ENCODE assay signal across 12 cellular contexts in genomic region chr12:89521348-89522238, GRCh38. TPM values are rescaled to one million over a fixed set of nuclear protein-coding genes. Genes with fewer than 3 reads are reported as not detected.
DNase-seq lines count a peak whose midpoint lies in the region; ATAC-seq and TF ChIP-seq lines count a peak whose summit lies in the region.
"Had no signal": no experiment of that assay in that cellular context is flagged by ENCODE, and none has a peak within 500 bp of the region (broad histone marks: within the 10 kb centered on the region; RNA-seq: fewer than 3 reads in every experiment).

No MANE protein-coding gene starts in this region.

- H3K36me3 Mint-ChIP-seq in neural crest cell (ENCODE audit: low read depth), result peaks cover 8% of the 10 kb centered on the region

- no peak for TF ChIP-seq CTCF in DND-41 (IDR thresholded peaks at IDR 0.05; ENCODE audit: borderline replicate concordance, extremely low read depth, low read length, poor library complexity, severe bottlenecking)
- TF ChIP-seq CTCF in OCI-LY7 (conservative IDR thresholded peaks at IDR 0.05; ENCODE audit: low read length), result no peak
- no peak for TF ChIP-seq CTCF in neural crest cell (conservative IDR thresholded peaks at IDR 0.05)
- TF ChIP-seq CTCF in GM13977 (IDR thresholded peaks at IDR 0.05; ENCODE audit: extremely low read depth, insufficient read depth, missing control alignments), result no peak

- no peaks in the 10 kb centered on the region for H3K27me3 ChIP-seq in DND-41 (ENCODE audit: insufficient read depth, low read length, poor library complexity)
- H3K27me3 ChIP-seq: gastroesophageal sphincter had no signal

- CTCF ChIA-PET in OCI-LY7 (lab: Charles Lee; ENCODE audit: unreplicated experiment), result no interaction called here

- H3K9me3 Mint-ChIP-seq in neural crest cell, result no peaks in the 10 kb centered on the region

- in situ Hi-C loops in GM13977 (cut with MboI; ENCODE audit: low pct_unique_long_range_greater_than_20kb, low sequenced_read_pairs, unreplicated experiment), result loop anchor here (10.0 kb wide), 2 partner anchors 47 to 477 kb away; no protein-coding TSS in a partner anchor

- no TSS peak for BruUV-seq in OCI-LY7 (replicated peaks; lab: Mats Ljungman, UMichigan)

- H3K27me3 Mint-ChIP-seq in neural crest cell (ENCODE audit: low read depth), result no peaks in the 10 kb centered on the region

- peak overlapping the region; percentile 21 for H3K4me3 Mint-ChIP-seq in neural crest cell

- H3K4me3 ChIP-seq in DND-41 (ENCODE audit: low read depth in 1 of 2, low read length in 2 of 2) (peak overlapping the region in 1 of 2 experiments; percentile 34; a peak in 2 of 4 replicates), OCI-LY7 (ENCODE audit: low read depth, low read length, poor library complexity, severe bottlenecking) (peak overlapping the region; percentile 15)
- H3K4me3 ChIP-seq: gastroesophageal sphincter had no signal

- peaks cover 11% of the 10 kb centered on the region; the same call in 1 of the 2 replicates for H4K20me1 ChIP-seq in DND-41 (ENCODE audit: insufficient read depth, low read length)
- peaks cover 11% of the 10 kb centered on the region; the same call in 1 of the 2 replicates for H4K20me1 ChIP-seq in OCI-LY7 (ENCODE audit: insufficient read depth, low read length)

- H3K9ac ChIP-seq in DND-41 (ENCODE audit: low read depth, low read length), result peak overlapping the region; percentile 21; the same call in 1 of the 2 replicates

- H3K4me1 Mint-ChIP-seq in neural crest cell, result peaks cover 37% of the 10 kb centered on the region

- H3K27ac Mint-ChIP-seq in neural crest cell (ENCODE audit: unreplicated experiment), result no peak overlapping the region

- H3K79me2 ChIP-seq in DND-41 (ENCODE audit: insufficient read depth, low read length), result peaks cover 96% of the 10 kb centered on the region
- H3K79me2 ChIP-seq in OCI-LY7 (ENCODE audit: insufficient read depth, low read depth, low read length), result peaks cover 46% of the 10 kb centered on the region; the same call in 1 of the 2 replicates

- H3K4me2 ChIP-seq in DND-41 (ENCODE audit: insufficient read depth, low read length), result peak overlapping the region; percentile 95
- peak overlapping the region; percentile 52 for H3K4me2 ChIP-seq in OCI-LY7 (ENCODE audit: low read length)

- intact Hi-C loops in OCI-LY7 (cut with micrococcal nuclease; ENCODE audit: unreplicated experiment), result no loop called here

- peaks cover 39% of the 10 kb centered on the region for H3K4me1 ChIP-seq in DND-41 (ENCODE audit: insufficient read depth, low read length)
- H3K4me1 ChIP-seq in OCI-LY7 (ENCODE audit: insufficient read depth, low read length, poor library complexity, severe bottlenecking), result peaks cover 15% of the 10 kb centered on the region

- H3K27ac ChIP-seq in DND-41 (ENCODE audit: low read length), result no peak overlapping the region
- no peak overlapping the region for H3K27ac ChIP-seq in OCI-LY7 (ENCODE audit: low read depth, low read length, poor library complexity, severe bottlenecking)
- H3K27ac ChIP-seq: gastroesophageal sphincter had no signal

- ATAC-seq in DND-41 (ENCODE audit: insufficient read depth, low read depth), result no peak
- no peak for ATAC-seq in HG03432 (IDR thresholded peaks at IDR 0.05; ENCODE audit: unreplicated experiment)
- ATAC-seq: gastroesophageal sphincter had no signal

- H3K36me3 ChIP-seq in DND-41 (ENCODE audit: insufficient read depth, low read length) (peaks cover 43% of the 10 kb centered on the region), OCI-LY7 (ENCODE audit: insufficient read depth, low read length) (peaks cover 29% of the 10 kb centered on the region)
- H3K36me3 ChIP-seq: gastroesophageal sphincter had no signal

- POLR2A ChIA-PET in OCI-LY7 (lab: Charles Lee), result interaction anchor here (0.6 to 1.2 kb wide), 4 partner anchors 10 to 162 kb away, joined by 3 to 6 read pairs (median 4); no protein-coding TSS in a partner anchor

- H3K9me3 ChIP-seq in DND-41 (ENCODE audit: insufficient read depth, low read length, severe bottlenecking) (no peaks in the 10 kb centered on the region), OCI-LY7 (ENCODE audit: low read length) (no peaks in the 10 kb centered on the region)
- H3K9me3 ChIP-seq: gastroesophageal sphincter had no signal

- H2AFZ ChIP-seq in DND-41 (ENCODE audit: low read depth, low read length), result no peak overlapping the region
- H2AFZ ChIP-seq in OCI-LY7 (ENCODE audit: low read length), result no peak overlapping the region

- no peaks in the 10 kb centered on the region for H3K9me2 ChIP-seq in OCI-LY7 (ENCODE audit: insufficient read depth, low read length)

- DNase-seq in DND-41 (no peak), OCI-LY7 (ENCODE audit: low spot score) (no peak), dermis blood vessel endothelial cell (peak; percentile 20), neural crest cell (ENCODE audit: low read depth, low spot score) (no peak), NCI-H2029 (lab: John Stamatoyannopoulos, UW) (no peak), SW 1271 (lab: John Stamatoyannopoulos, UW) (no peak), GM13977 (ENCODE audit: low spot score) (no peak)
- DNase-seq: amygdala, GF-D8, NCI-H526 treated with DMSO at 0.1 percent for 48 hours had no signal

RNA-seq across cellular contexts. Expression of gene GALNT4, which starts 3.0 kb away (rescaled TPM):
- total RNA-seq in OCI-LY7 (2014; rRNA removed; shearing (Covaris generic)), result 2.1 and 3.8 TPM in 2 replicates
- total RNA-seq in OCI-LY7 (2022), result 3.7 and 4.4 TPM in 2 replicates
- total RNA-seq in dermis blood vessel endothelial cell, result 18.5 and 19.3 TPM in 2 replicates
- 4.4 and 4.7 TPM in 2 replicates for total RNA-seq in neural crest cell

RNA-seq across cellular contexts. Expression of gene POC1B, which starts 4.3 kb away (rescaled TPM):
- total RNA-seq in OCI-LY7 (2014; rRNA removed; shearing (Covaris generic)), result 18.0 and 30.9 TPM in 2 replicates
- total RNA-seq in OCI-LY7 (2022) (28.9 and 36.8 TPM in 2 replicates), dermis blood vessel endothelial cell (17.9 and 25.2 TPM in 2 replicates), neural crest cell (15.2 and 16.7 TPM in 2 replicates)
